ENCODE assay signal across 8 cellular contexts in the genomic region with DNA sequence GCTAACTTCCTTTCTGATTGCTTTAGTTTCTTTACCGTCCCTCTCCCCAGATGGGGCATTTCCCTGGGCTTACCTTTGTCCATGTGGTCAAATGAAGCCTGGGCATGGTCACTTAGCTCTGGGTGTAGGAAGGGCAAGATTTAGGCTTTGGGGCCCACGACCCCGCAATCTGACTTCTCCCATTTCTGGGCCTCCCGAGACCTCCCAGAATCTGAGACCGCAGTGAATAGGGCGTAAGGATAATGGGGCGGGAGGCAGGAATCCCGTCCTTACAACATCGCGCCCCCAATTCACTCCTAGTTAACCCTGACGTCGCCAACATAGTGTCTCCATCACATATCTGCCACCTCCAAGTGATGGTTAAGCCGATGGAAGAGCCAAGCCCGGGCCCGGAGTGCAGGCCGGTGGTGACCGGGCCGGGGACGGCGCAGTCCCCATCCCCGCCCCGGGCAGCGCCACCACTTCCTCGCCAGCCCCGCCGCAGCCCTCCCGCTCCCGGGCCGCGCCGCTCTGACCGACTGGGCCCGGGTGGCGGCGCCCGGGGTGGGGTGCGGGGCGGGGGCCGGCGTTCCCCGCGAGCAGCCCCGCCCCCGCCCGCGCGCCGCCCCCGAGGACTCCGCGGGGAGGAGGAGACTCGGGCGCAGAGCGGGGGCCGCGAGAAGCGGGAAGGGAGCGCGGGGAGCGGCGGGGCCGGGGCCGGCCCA. TPM values are rescaled to one million over a fixed set of nuclear protein-coding genes. Genes with fewer than 3 reads are reported as not detected.
DNase-seq lines count a peak whose midpoint lies in the region; ATAC-seq lines count a peak whose summit lies in the region.

Gene RHBDL3 (plus strand): TSS at position 641 of the 704 bp plus-strand sequence. CDS start 358 bp downstream, outside the sequence.

- H3K27ac ChIP-seq in SJSA1 (no peak within 1 kb of the TSS), muscle layer of colon (ENCODE audit: low read depth, low read length) (no peak within 1 kb of the TSS)

- peaks cover 6% of the 10 kb centered on the region for H3K9me3 ChIP-seq in SJSA1 (replicated peaks)
- no peaks in the 10 kb centered on the region for H3K9me3 ChIP-seq in muscle layer of colon (ENCODE audit: low read length)

- H3K4me1 ChIP-seq in SJSA1 (replicated peaks) (peaks cover 22% of the 10 kb centered on the region), muscle layer of colon (ENCODE audit: insufficient read depth, low read length) (peaks cover 20% of the 10 kb centered on the region)

- peak; percentile 68 for ATAC-seq in effector memory CD8-positive, alpha-beta T cell (replicated peaks)
- ATAC-seq in GM21367 (IDR thresholded peaks at IDR 0.05; ENCODE audit: unreplicated experiment), result no peak
- ATAC-seq in HG02870 (IDR thresholded peaks at IDR 0.05; ENCODE audit: unreplicated experiment), result no peak
- no peak for ATAC-seq in HG02588 (IDR thresholded peaks at IDR 0.05; ENCODE audit: unreplicated experiment)

- H3K9ac ChIP-seq in muscle layer of colon (ENCODE audit: low read length), result no peak within 1 kb of the TSS

- H3K4me3 ChIP-seq in SJSA1 (peak within 1 kb of the TSS; percentile 41), muscle layer of colon (ENCODE audit: low read depth in 1 of 2, low read length in 2 of 2) (peak within 1 kb of the TSS; percentile 44 to 65)

- H3K27ac Mint-ChIP-seq in effector memory CD8-positive, alpha-beta T cell, result no peak within 1 kb of the TSS

- H3K27me3 Mint-ChIP-seq in effector memory CD8-positive, alpha-beta T cell, result peaks cover 43 to 55% of the 10 kb centered on the region in 2 donors

- H3K36me3 Mint-ChIP-seq in effector memory CD8-positive, alpha-beta T cell (ENCODE audit: insufficient read depth), result no peaks in the 10 kb centered on the region

- DNase-seq in NCI-H146 (lab: John Stamatoyannopoulos, UW) (peak; percentile 33), NCI-H146 treated with DMSO at 0.1 percent for 48 hours (lab: John Stamatoyannopoulos, UW; ENCODE audit: unreplicated experiment) (no peak), SJSA1 (ENCODE audit: low read depth in 1 of 2, low spot score in 2 of 2) (no peak)
- DNase-seq in effector memory CD8-positive, alpha-beta T cell, result peak in 1 of 3 experiments; percentile 10

- H3K36me3 ChIP-seq in SJSA1 (no peaks in the 10 kb centered on the region), muscle layer of colon (ENCODE audit: insufficient read depth, low read length) (no peaks in the 10 kb centered on the region)

- no peaks in the 10 kb centered on the region for H3K9me3 Mint-ChIP-seq in effector memory CD8-positive, alpha-beta T cell

- H3K4me3 Mint-ChIP-seq in effector memory CD8-positive, alpha-beta T cell, result peak within 1 kb of the TSS; percentile 83 to 86

- H3K4me1 Mint-ChIP-seq in effector memory CD8-positive, alpha-beta T cell (ENCODE audit: low read depth in 2 of 2), result peaks cover 16 to 19% of the 10 kb centered on the region in 2 donors

- H3K27me3 ChIP-seq in SJSA1 (replicated peaks) (peaks cover 38% of the 10 kb centered on the region), muscle layer of colon (ENCODE audit: control insufficient read depth in 1 of 2, insufficient read depth in 2 of 2, low read length in 2 of 2) (peaks cover 8 to 36% of the 10 kb centered on the region in 2 donors)

RNA-seq across cellular contexts. Expression of gene RHBDL3, which starts in this region (rescaled TPM):
- 0.63 and 1.2 TPM in 2 replicates for total RNA-seq in SJSA1 (2014; rRNA removed; shearing (Covaris generic))
